In the genomic region with DNA sequence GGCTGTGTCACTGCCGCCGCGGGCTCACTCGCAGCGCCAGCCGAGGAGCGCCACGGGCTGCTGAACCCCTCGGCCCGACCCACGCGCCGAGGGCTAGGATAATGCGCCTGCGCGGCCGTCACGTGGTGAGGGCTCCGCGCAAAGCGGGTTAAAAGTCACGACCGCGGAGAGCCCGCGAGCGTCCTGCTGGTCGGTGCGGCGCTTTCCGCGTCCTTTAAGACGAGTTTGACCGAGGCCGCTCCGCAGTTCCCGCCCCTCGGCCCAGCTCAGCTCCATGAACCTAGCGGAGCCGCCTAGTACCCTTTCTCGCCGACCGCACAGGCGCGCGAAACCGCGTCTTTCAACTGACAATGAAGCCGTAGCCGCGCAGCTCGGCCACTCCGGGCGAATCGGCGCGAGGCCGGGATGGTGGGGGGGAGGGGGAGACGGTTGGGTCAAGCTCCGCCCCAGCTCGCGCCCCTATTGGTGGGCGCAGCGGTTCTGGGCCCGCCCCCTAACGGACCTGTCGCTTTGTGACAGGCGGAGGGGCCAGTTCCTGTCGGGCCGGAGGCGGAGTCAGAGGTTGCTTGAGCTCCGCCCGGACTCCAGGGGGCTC, we compare ENCODE assay signal across 1 cellular context.
TF ChIP-seq lines count a peak whose summit lies in the region.

No MANE protein-coding gene starts in this region.

TF ChIP-seq in HepG2, 621 proteins besides CTCF, POLR2A, EP300 and RAD21 (continued from another document and continues in another):
- TF ChIP-seq, protein P1, sequence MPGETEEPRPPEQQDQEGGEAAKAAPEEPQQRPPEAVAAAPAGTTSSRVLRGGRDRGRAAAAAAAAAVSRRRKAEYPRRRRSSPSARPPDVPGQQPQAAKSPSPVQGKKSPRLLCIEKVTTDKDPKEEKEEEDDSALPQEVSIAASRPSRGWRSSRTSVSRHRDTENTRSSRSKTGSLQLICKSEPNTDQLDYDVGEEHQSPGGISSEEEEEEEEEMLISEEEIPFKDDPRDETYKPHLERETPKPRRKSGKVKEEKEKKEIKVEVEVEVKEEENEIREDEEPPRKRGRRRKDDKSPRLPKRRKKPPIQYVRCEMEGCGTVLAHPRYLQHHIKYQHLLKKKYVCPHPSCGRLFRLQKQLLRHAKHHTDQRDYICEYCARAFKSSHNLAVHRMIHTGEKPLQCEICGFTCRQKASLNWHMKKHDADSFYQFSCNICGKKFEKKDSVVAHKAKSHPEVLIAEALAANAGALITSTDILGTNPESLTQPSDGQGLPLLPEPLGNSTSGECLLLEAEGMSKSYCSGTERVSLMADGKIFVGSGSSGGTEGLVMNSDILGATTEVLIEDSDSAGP (CRISPR knock-in tag; IDR thresholded peaks at IDR 0.05; ENCODE audit: borderline replicate concordance), result peak; percentile 98
- TF ChIP-seq RFX5 (IDR thresholded peaks at IDR 0.05; ENCODE audit: low read depth, low read length) (no peak; the same call in none of the 2 replicates), FOXP1 (IDR thresholded peaks at IDR 0.05) (no peak), FOXP1 (CRISPR knock-in tag; IDR thresholded peaks at IDR 0.05) (no peak; the same call in 1 of the 2 replicates), RXRB (CRISPR knock-in tag; IDR thresholded peaks at IDR 0.05; ENCODE audit: borderline replicate concordance) (peak; percentile 88; the same call in 1 of the 2 replicates), ZNF839 (CRISPR knock-in tag; IDR thresholded peaks at IDR 0.05; ENCODE audit: borderline replicate concordance) (peak; percentile 91; the same call in 1 of the 2 replicates), ATF6 (CRISPR knock-in tag; conservative IDR thresholded peaks at IDR 0.05) (no peak), ZNF3 (CRISPR knock-in tag; IDR thresholded peaks at IDR 0.05) (no peak), CCDC6 (CRISPR knock-in tag; IDR thresholded peaks at IDR 0.05) (0 out of 2 replicates have a peak, but pooled peaks have one; percentile 90), KLF13 (CRISPR knock-in tag; IDR thresholded peaks at IDR 0.05) (peak; percentile 78; the same call in 1 of the 2 replicates), PHF21A (CRISPR knock-in tag; IDR thresholded peaks at IDR 0.05) (peak; percentile 61; the same call in 1 of the 2 replicates), ZNF800 (CRISPR knock-in tag; IDR thresholded peaks at IDR 0.05) (peak; percentile 66), ZNF562 (CRISPR knock-in tag; IDR thresholded peaks at IDR 0.05; ENCODE audit: borderline replicate concordance) (peak; percentile 88; the same call in 1 of the 2 replicates), SIN3B (IDR thresholded peaks at IDR 0.05; ENCODE audit: low read length) (no peak), ARID5B (CRISPR knock-in tag; IDR thresholded peaks at IDR 0.05) (peak; percentile 38; the same call in 1 of the 2 replicates), HCFC1 (IDR thresholded peaks at IDR 0.05; ENCODE audit: low read depth, low read length) (no peak), SUZ12 (IDR thresholded peaks at IDR 0.05; ENCODE audit: low read depth, low read length) (no peak), ZNF672 (CRISPR knock-in tag; IDR thresholded peaks at IDR 0.05) (0 out of 2 replicates have a peak, but pooled peaks have one; percentile 80), ZNF569 (CRISPR knock-in tag; IDR thresholded peaks at IDR 0.05; ENCODE audit: borderline replicate concordance) (no peak), HIC2 (CRISPR knock-in tag; IDR thresholded peaks at IDR 0.05; ENCODE audit: low read depth) (no peak), REPIN1 (CRISPR knock-in tag; IDR thresholded peaks at IDR 0.05; ENCODE audit: borderline replicate concordance, low read depth) (peak; percentile 92), GZF1 (CRISPR knock-in tag; IDR thresholded peaks at IDR 0.05) (no peak; the same call in 1 of the 2 replicates), RBM22 (optimal IDR thresholded peaks at IDR 0.05; ENCODE audit: low read length) (no peak), CSRNP1 (CRISPR knock-in tag; IDR thresholded peaks at IDR 0.05) (peak; percentile 96; the same call in 1 of the 2 replicates), ZNF275 (CRISPR knock-in tag; IDR thresholded peaks at IDR 0.05; ENCODE audit: borderline replicate concordance) (peak; percentile 86), BCL6 (CRISPR knock-in tag; IDR thresholded peaks at IDR 0.05) (0 out of 2 replicates have a peak, but pooled peaks have one; percentile 5), ARID2 (CRISPR knock-in tag; IDR thresholded peaks at IDR 0.05; ENCODE audit: borderline replicate concordance) (0 out of 2 replicates have a peak, but pooled peaks have one; percentile 88), ZNF790 (CRISPR knock-in tag; IDR thresholded peaks at IDR 0.05; ENCODE audit: borderline replicate concordance) (peak; percentile 82), GFI1 (CRISPR knock-in tag; IDR thresholded peaks at IDR 0.05; ENCODE audit: borderline replicate concordance) (peak; percentile 52; the same call in 1 of the 2 replicates), KLF6 (CRISPR knock-in tag; IDR thresholded peaks at IDR 0.05) (peak; percentile 52; the same call in 1 of the 2 replicates), ZNF160 (CRISPR knock-in tag; IDR thresholded peaks at IDR 0.05) (peak; percentile 86), ZNF383 (CRISPR knock-in tag; IDR thresholded peaks at IDR 0.05; ENCODE audit: borderline replicate concordance) (no peak), HDAC1 (CRISPR knock-in tag; IDR thresholded peaks at IDR 0.05) (peak; percentile 82), ZNF607 (CRISPR knock-in tag; IDR thresholded peaks at IDR 0.05; ENCODE audit: borderline replicate concordance) (peak; percentile 90; the same call in 1 of the 2 replicates), JUND (CRISPR knock-in tag; IDR thresholded peaks at IDR 0.05) (peak; percentile 59), MYC (CRISPR knock-in tag; IDR thresholded peaks at IDR 0.05; ENCODE audit: borderline replicate concordance) (peak; percentile 93)
- TF ChIP-seq, protein P2, sequence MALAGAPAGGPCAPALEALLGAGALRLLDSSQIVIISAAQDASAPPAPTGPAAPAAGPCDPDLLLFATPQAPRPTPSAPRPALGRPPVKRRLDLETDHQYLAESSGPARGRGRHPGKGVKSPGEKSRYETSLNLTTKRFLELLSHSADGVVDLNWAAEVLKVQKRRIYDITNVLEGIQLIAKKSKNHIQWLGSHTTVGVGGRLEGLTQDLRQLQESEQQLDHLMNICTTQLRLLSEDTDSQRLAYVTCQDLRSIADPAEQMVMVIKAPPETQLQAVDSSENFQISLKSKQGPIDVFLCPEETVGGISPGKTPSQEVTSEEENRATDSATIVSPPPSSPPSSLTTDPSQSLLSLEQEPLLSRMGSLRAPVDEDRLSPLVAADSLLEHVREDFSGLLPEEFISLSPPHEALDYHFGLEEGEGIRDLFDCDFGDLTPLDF (CRISPR knock-in tag; IDR thresholded peaks at IDR 0.05), result peak; percentile 86
- TF ChIP-seq, protein P3, sequence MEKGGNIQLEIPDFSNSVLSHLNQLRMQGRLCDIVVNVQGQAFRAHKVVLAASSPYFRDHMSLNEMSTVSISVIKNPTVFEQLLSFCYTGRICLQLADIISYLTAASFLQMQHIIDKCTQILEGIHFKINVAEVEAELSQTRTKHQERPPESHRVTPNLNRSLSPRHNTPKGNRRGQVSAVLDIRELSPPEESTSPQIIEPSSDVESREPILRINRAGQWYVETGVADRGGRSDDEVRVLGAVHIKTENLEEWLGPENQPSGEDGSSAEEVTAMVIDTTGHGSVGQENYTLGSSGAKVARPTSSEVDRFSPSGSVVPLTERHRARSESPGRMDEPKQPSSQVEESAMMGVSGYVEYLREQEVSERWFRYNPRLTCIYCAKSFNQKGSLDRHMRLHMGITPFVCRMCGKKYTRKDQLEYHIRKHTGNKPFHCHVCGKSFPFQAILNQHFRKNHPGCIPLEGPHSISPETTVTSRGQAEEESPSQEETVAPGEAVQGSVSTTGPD (CRISPR knock-in tag; IDR thresholded peaks at IDR 0.05), result peak; percentile 75; the same call in 1 of the 2 replicates
- TF ChIP-seq, protein P4, sequence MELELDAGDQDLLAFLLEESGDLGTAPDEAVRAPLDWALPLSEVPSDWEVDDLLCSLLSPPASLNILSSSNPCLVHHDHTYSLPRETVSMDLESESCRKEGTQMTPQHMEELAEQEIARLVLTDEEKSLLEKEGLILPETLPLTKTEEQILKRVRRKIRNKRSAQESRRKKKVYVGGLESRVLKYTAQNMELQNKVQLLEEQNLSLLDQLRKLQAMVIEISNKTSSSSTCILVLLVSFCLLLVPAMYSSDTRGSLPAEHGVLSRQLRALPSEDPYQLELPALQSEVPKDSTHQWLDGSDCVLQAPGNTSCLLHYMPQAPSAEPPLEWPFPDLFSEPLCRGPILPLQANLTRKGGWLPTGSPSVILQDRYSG (CRISPR knock-in tag; IDR thresholded peaks at IDR 0.05), result 0 out of 2 replicates have a peak, but pooled peaks have one; percentile 42
